Comparison of ENCODE assay signal across 8 cellular contexts in the genomic region with DNA sequence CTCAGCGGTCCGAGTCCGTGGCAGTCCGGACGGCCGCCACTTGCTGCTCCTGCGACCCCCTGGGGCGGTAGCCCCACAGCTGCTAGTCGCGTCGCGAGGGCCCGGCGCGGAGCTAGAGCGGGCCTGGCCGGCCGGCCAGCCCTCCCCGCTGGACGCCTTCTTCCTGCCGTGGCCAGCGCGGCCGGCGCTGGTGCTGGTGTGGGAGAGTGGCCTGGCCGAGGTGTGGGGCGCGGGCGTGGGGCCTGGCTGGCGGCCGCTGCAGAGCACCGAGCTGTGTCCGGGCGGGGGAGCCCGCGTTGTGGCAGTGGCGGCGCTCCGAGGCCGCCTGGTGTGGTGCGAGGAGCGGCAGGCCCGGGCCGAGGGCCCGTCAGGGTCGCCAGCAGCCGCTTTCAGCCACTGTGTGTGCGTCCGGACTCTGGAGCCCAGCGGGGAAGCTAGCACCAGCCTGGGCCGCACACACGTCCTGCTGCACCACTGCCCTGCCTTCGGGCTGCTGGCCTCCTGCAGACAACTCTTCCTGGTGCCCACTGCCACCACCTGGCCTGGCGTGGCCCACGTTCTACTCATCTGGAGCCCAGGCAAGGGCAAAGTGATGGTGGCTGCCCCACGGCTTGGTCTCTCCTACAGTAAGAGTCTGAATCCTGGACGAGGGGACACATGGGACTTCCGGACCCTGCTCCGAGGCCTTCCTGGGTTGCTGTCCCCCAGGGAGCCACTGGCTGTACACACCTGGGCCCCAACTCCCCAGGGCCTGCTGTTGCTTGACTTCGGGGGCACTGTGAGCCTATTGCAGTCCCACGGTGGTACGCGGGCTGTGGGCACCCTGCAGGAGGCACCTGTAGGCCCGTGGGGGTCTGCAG. TPM values are rescaled to one million over a fixed set of nuclear protein-coding genes. Genes with fewer than 3 reads are reported as not detected.
A peak's percentile ranks its signal among the peaks of the same experiment; 100 is the strongest.
DNase-seq lines count a peak whose midpoint lies in the region; ATAC-seq and TF ChIP-seq lines count a peak whose summit lies in the region.

No MANE protein-coding gene starts in this region.

- peak; percentile 62 for DNase-seq in AG20443 (ENCODE audit: low spot score)
- DNase-seq in SK-N-SH = peak; percentile 79
- no peak for DNase-seq in chondrocyte (ENCODE audit: low spot score)
- peak; percentile 38 to 89 for DNase-seq in left lung
- no peak for DNase-seq in superior temporal gyrus (ENCODE audit: extremely low spot score)

- intact Hi-C loops in left lung (cut with DNase I) = no loop called here

- peaks cover 4 to 23% of the 10 kb centered on the region in 2 experiments for H3K36me3 ChIP-seq in SK-N-SH (replicated peaks in 1 of 2; ENCODE audit: control insufficient read depth in 1 of 2, insufficient read depth in 2 of 2, low read length in 1 of 2)
- H3K36me3 ChIP-seq in left lung = peaks cover 0 to 21% of the 10 kb centered on the region in 2 donors
- peaks cover 0 to 26% (median 5%) of the 10 kb centered on the region in 5 donors for H3K36me3 ChIP-seq in subcutaneous abdominal adipose tissue (ENCODE audit: control insufficient read depth in 5 of 5, insufficient read depth in 5 of 5, low read length in 5 of 5)

- H3K9ac ChIP-seq in SK-N-SH = peak overlapping the region; percentile 96
- H3K9ac ChIP-seq in subcutaneous abdominal adipose tissue (ENCODE audit: low read length in 5 of 5) = peak overlapping the region; percentile 68 to 94 (median 92)

- peak overlapping the region; percentile 81 for H3K4me3 Mint-ChIP-seq in chondrocyte (ENCODE audit: unreplicated experiment)

- TF ChIP-seq CTCF in SK-N-SH (IDR thresholded peaks at IDR 0.05) (no peak), chondrocyte (IDR thresholded peaks at IDR 0.05) (peak; percentile 15), left lung (IDR thresholded peaks at IDR 0.05) (no peak)

- peaks cover 8 to 12% of the 10 kb centered on the region in 2 experiments; a peak in 3 of 4 replicates for H3K4me1 ChIP-seq in SK-N-SH (ENCODE audit: control insufficient read depth in 1 of 2, insufficient read depth in 2 of 2, low read depth in 1 of 2, low read length in 1 of 2)
- H3K4me1 ChIP-seq in left lung = peaks cover 20 to 47% of the 10 kb centered on the region in 2 donors
- peaks cover 9 to 44% (median 35%) of the 10 kb centered on the region in 5 donors for H3K4me1 ChIP-seq in subcutaneous abdominal adipose tissue (ENCODE audit: control insufficient read depth in 5 of 5, insufficient read depth in 5 of 5, low read length in 5 of 5)

- TF ChIP-seq EP300 in SK-N-SH (IDR thresholded peaks at IDR 0.05; ENCODE audit: borderline replicate concordance in 1 of 2, low read depth in 1 of 2, low read length in 1 of 2) = no peak

- H3K9me2 ChIP-seq in SK-N-SH = no peaks in the 10 kb centered on the region

- ATAC-seq in GM18867 (IDR thresholded peaks at IDR 0.05; ENCODE audit: unreplicated experiment) (peak; percentile 26), HG03064 (IDR thresholded peaks at IDR 0.05; ENCODE audit: low read depth, unreplicated experiment) (peak; percentile 23), left lung (peak; percentile 58)

- peaks cover 40% of the 10 kb centered on the region for H3K79me2 ChIP-seq in SK-N-SH (ENCODE audit: insufficient read depth)

- H3K27ac ChIP-seq in SK-N-SH (ENCODE audit: low read depth in 2 of 2, low read length in 1 of 2) = peak overlapping the region; percentile 74
- H3K27ac ChIP-seq in left lung = peak overlapping the region; percentile 88 to 94
- peak overlapping the region; percentile 74 for H3K27ac ChIP-seq in subcutaneous abdominal adipose tissue (ENCODE audit: low read depth, low read length)

- POLR2A ChIA-PET in SK-N-SH (lab: Yijun Ruan, JAX) = interaction anchor here (1.0 kb wide), 1 partner anchor 9 kb away, joined by 3 read pairs; no protein-coding TSS in a partner anchor

- H3K36me3 Mint-ChIP-seq in chondrocyte (ENCODE audit: low read depth) = peaks cover 1% of the 10 kb centered on the region

- H3K4me1 Mint-ChIP-seq in chondrocyte (ENCODE audit: low read depth) = peaks cover 20% of the 10 kb centered on the region

- WGBS in SK-N-SH (ENCODE audit: low lambda C conversion rate) = 0% methylated on average over 1 of the region's 64 CpGs

- H2AFZ ChIP-seq in SK-N-SH (ENCODE audit: low read depth) = peak overlapping the region; percentile 91

- CTCF ChIA-PET in SK-N-SH (lab: Yijun Ruan, JAX) = interaction anchor here (0.7 to 5.4 kb wide), 9 partner anchors 8 to 225 kb away, joined by 3 to 25 read pairs (median 5); a partner anchor contains a TSS

- H3K4me2 ChIP-seq in SK-N-SH = peak overlapping the region; percentile 98

- no peak for TF ChIP-seq RAD21 in SK-N-SH (IDR thresholded peaks at IDR 0.05; ENCODE audit: low read length)

- peak overlapping the region; percentile 83 for H3K27ac Mint-ChIP-seq in chondrocyte (ENCODE audit: unreplicated experiment)

- peaks cover 10% of the 10 kb centered on the region for H3F3A ChIP-seq in SK-N-SH (replicated peaks; ENCODE audit: insufficient read depth)

- peak overlapping the region; percentile 78 to 92 for H3K4me3 ChIP-seq in SK-N-SH (ENCODE audit: low read depth in 2 of 2, low read length in 1 of 2)
- peak overlapping the region; percentile 84 to 99 for H3K4me3 ChIP-seq in left lung
- H3K4me3 ChIP-seq in subcutaneous abdominal adipose tissue (ENCODE audit: low read depth in 1 of 5, low read length in 5 of 5) = peak overlapping the region; percentile 50 to 96 (median 78)

- no peaks in the 10 kb centered on the region for H3K27me3 ChIP-seq in SK-N-SH (ENCODE audit: insufficient read depth)
- H3K27me3 ChIP-seq in left lung = no peaks in the 10 kb centered on the region
- H3K27me3 ChIP-seq in subcutaneous abdominal adipose tissue (ENCODE audit: control insufficient read depth in 5 of 5, insufficient read depth in 4 of 5, low read length in 5 of 5) = no peaks in the 10 kb centered on the region

- peaks cover 19% of the 10 kb centered on the region for H4K20me1 ChIP-seq in SK-N-SH (ENCODE audit: insufficient read depth)

- no peaks in the 10 kb centered on the region for H3K9me3 ChIP-seq in SK-N-SH
- H3K9me3 ChIP-seq in left lung = no peaks in the 10 kb centered on the region
- H3K9me3 ChIP-seq in subcutaneous abdominal adipose tissue (ENCODE audit: control insufficient read depth in 5 of 5, low read length in 5 of 5) = no peaks in the 10 kb centered on the region

- no peaks in the 10 kb centered on the region for H3K9me3 Mint-ChIP-seq in chondrocyte (ENCODE audit: low read depth)

- H3K27me3 Mint-ChIP-seq in chondrocyte (ENCODE audit: low read depth) = no peaks in the 10 kb centered on the region

TF ChIP-seq in SK-N-SH, 30 proteins besides CTCF, POLR2A, EP300 and RAD21:
- TF ChIP-seq JUND (IDR thresholded peaks at IDR 0.05) (no peak), POLR2AphosphoS5 (IDR thresholded peaks at IDR 0.05; ENCODE audit: low read depth, low read length) (0 out of 2 replicates have a peak, but pooled peaks have one; percentile 20)
TF ChIP-seq in SK-N-SH: peak in this region for 1.

RNA-seq across cellular contexts. Expression of a gene that starts 0.6 kb away (rescaled TPM):
- polyA plus RNA-seq in SK-N-SH (2012; rRNA removed) = 7.3 and 7.8 TPM in 2 replicates
- polyA plus RNA-seq in SK-N-SH (2012; cell fraction: cytosol; rRNA removed) = 4.0 and 6.5 TPM in 2 replicates
- polyA plus RNA-seq in SK-N-SH (2012; cell fraction: nucleus; rRNA removed) = 5.2 and 5.8 TPM in 2 replicates
- total RNA-seq in chondrocyte (19.4 to 21.8 TPM (median 20.1 TPM) in 3 replicates), left lung (10 to 100 TPM; 19.1 to 21.0 TPM)

RNA-seq across cellular contexts. Expression of a gene that starts 9.8 kb away (rescaled TPM):
- polyA plus RNA-seq in SK-N-SH (2012; rRNA removed) = 12.1 and 16.8 TPM in 2 replicates
- polyA plus RNA-seq in SK-N-SH (2012; cell fraction: cytosol; rRNA removed) = 10.5 and 12.7 TPM in 2 replicates
- polyA plus RNA-seq in SK-N-SH (2012; cell fraction: nucleus; rRNA removed) = 17.2 and 23.7 TPM in 2 replicates
- total RNA-seq in chondrocyte (18.1 to 19.3 TPM (median 18.4 TPM) in 3 replicates), left lung (10 to 100 TPM; 24.0 to 26.2 TPM)

RNA-seq across cellular contexts. Expression of a gene that starts 54.4 kb away (rescaled TPM):
- polyA plus RNA-seq in SK-N-SH (2012; rRNA removed) = 85.9 and 113 TPM in 2 replicates
- 31.9 and 39.8 TPM in 2 replicates for polyA plus RNA-seq in SK-N-SH (2012; cell fraction: cytosol; rRNA removed)
- polyA plus RNA-seq in SK-N-SH (2012; cell fraction: nucleus; rRNA removed) = 361 and 398 TPM in 2 replicates
- 64.6 to 73.9 TPM (median 65.7 TPM) in 3 replicates for total RNA-seq in chondrocyte
- total RNA-seq in left lung = 10 to 100 TPM; 40.3 to 51.0 TPM

Comparison
In these comparisons a context has a peak if more than half of its experiments do, and no peak if none do; other contexts are left out.
1. DNase-seq: peak in AG20443 (single experiment), SK-N-SH (single experiment) and left lung (2 of 2); none in chondrocyte (single experiment) and superior temporal gyrus (single experiment).
2. Peak in every context shown above with its lines, with median percentiles within 50 percentile points of each other: ATAC-seq, H3K27ac ChIP-seq and H3K4me3 ChIP-seq.